Comparison of ENCODE assay signal across 1 cellular context in the genomic region with DNA sequence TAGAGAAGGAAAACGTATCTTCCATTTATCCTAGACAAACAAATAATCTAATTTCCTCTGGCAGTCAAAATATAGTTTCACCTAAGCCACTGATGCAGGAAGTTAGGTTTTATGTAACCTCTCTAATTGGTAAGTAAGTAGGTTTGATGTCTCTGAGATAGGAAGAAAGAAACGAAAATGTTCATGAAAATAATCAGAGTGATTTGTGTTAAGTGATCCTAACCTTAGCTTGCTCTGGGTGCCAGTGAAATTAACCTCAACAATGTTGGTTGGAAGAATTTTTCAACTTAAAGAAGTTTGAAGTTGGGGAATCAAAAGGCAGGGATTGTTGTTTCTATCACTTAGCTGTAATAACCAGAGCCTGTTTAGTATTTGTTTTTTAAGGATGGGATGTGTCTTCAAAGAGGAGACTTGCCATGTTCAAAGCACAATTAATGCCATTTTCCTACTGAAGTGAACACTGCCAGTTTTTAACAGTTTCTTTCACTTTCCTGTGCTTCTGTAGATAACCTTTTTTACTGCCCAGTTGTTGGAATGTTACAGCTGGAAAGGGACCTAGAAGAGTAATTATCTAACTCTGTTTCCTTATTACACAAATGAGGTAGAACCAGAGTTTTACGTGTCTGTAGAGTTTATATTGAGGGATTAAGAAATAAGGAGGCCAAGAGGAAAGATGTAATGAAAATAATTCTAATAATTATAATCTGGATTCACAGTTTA.
TF ChIP-seq lines count a peak whose summit lies in the region.

No MANE protein-coding gene starts in this region.

TF ChIP-seq in K562, 482 proteins besides CTCF, POLR2A, EP300 and RAD21:
- TF ChIP-seq ZNF184 (CRISPR knock-in tag; IDR thresholded peaks at IDR 0.05) (no peak), SIN3B (IDR thresholded peaks at IDR 0.05; ENCODE audit: low read depth) (no peak), ZKSCAN3 (CRISPR knock-in tag; IDR thresholded peaks at IDR 0.05) (no peak), ZNF717 (CRISPR knock-in tag; IDR thresholded peaks at IDR 0.05) (no peak), CREM (IDR thresholded peaks at IDR 0.05; ENCODE audit: low read depth) (no peak), MXI1 (IDR thresholded peaks at IDR 0.05; ENCODE audit: low read depth, low read length) (no peak)
- TF ChIP-seq, protein P1, sequence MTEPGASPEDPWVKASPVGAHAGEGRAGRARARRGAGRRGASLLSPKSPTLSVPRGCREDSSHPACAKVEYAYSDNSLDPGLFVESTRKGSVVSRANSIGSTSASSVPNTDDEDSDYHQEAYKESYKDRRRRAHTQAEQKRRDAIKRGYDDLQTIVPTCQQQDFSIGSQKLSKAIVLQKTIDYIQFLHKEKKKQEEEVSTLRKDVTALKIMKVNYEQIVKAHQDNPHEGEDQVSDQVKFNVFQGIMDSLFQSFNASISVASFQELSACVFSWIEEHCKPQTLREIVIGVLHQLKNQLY (CRISPR knock-in tag; conservative IDR thresholded peaks at IDR 0.05), result no peak
- TF ChIP-seq, protein P2, sequence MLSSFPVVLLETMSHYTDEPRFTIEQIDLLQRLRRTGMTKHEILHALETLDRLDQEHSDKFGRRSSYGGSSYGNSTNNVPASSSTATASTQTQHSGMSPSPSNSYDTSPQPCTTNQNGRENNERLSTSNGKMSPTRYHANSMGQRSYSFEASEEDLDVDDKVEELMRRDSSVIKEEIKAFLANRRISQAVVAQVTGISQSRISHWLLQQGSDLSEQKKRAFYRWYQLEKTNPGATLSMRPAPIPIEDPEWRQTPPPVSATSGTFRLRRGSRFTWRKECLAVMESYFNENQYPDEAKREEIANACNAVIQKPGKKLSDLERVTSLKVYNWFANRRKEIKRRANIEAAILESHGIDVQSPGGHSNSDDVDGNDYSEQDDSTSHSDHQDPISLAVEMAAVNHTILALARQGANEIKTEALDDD (IDR thresholded peaks at IDR 0.05), result 0 out of 2 replicates have a peak, but pooled peaks have one; percentile 12
